In genomic region chr11:3121416-3121815, GRCh38 we compare ENCODE assay signal across 15 cellular contexts.
"Had no signal": no experiment of that assay in that cellular context is flagged by ENCODE, and none has a peak within 500 bp of the region (broad histone marks: within the 10 kb centered on the region; RNA-seq: fewer than 3 reads in every experiment).

No MANE protein-coding gene starts in this region.

- H3K9me3 Mint-ChIP-seq: activated CD4-positive, alpha-beta memory T cell treated with anti-CD3 and anti-CD28 coated beads, Interleukin-2, amount 10 ng/mL, durations not matched to agents 7 days and 5 days; activated naive CD8-positive, alpha-beta T cell treated with anti-CD3 and anti-CD28 coated beads, Interleukin-2, amount 50 U/mL, for 24 hours; stimulated activated naive CD8-positive, alpha-beta T cell treated with anti-CD3 and anti-CD28 coated beads, Interleukin-15, Interleukin-2, amounts not matched to agents 100 ng/mL and 50 ng/mL, for 24 hours had no signal

- H3K27me3 Mint-ChIP-seq: activated naive CD8-positive, alpha-beta T cell treated with anti-CD3 and anti-CD28 coated beads, Interleukin-2, amount 50 U/mL, for 24 hours; stimulated activated naive CD8-positive, alpha-beta T cell treated with anti-CD3 and anti-CD28 coated beads, Interleukin-15, Interleukin-2, amounts not matched to agents 100 ng/mL and 50 ng/mL, for 24 hours; T-helper 17 cell had no signal

- H3K27me3 ChIP-seq: ascending aorta, breast epithelium, right atrium auricular region had no signal

- H3K27ac Mint-ChIP-seq: activated CD4-positive, alpha-beta memory T cell treated with anti-CD3 and anti-CD28 coated beads, Interleukin-2, amount 10 ng/mL, durations not matched to agents 7 days and 5 days; activated naive CD8-positive, alpha-beta T cell treated with anti-CD3 and anti-CD28 coated beads, Interleukin-2, amount 50 U/mL, for 24 hours; nephron progenitor cell; progenitor cell of endocrine pancreas; stimulated activated naive CD8-positive, alpha-beta T cell treated with anti-CD3 and anti-CD28 coated beads, Interleukin-15, Interleukin-2, amounts not matched to agents 100 ng/mL and 50 ng/mL, for 24 hours; T-helper 17 cell had no signal

- H3K4me1 Mint-ChIP-seq: activated CD4-positive, alpha-beta memory T cell treated with anti-CD3 and anti-CD28 coated beads, Interleukin-2, amount 10 ng/mL, durations not matched to agents 7 days and 5 days; activated naive CD8-positive, alpha-beta T cell treated with anti-CD3 and anti-CD28 coated beads, Interleukin-2, amount 50 U/mL, for 24 hours; T-helper 17 cell had no signal

- DNase-seq: activated CD4-positive, alpha-beta memory T cell treated with anti-CD3 and anti-CD28 coated beads, Interleukin-2, amount 10 ng/mL, durations not matched to agents 7 days and 5 days; activated naive CD4-positive, alpha-beta T cell; activated naive CD8-positive, alpha-beta T cell treated with anti-CD3 and anti-CD28 coated beads, Interleukin-2, amount 50 U/mL, for 24 hours; activated T-cell treated with anti-CD3 and anti-CD28 coated beads, Interleukin-2, amount 50 U/mL, for 48 hours; cerebellar nuclear complex; dermis blood vessel endothelial cell; occipital lobe; WERI-Rb-1 had no signal

- H3K9me3 ChIP-seq: ascending aorta, breast epithelium, right atrium auricular region had no signal

- H3K27ac ChIP-seq: ascending aorta, right atrium auricular region, WERI-Rb-1 had no signal

- H3K4me3 Mint-ChIP-seq: activated CD4-positive, alpha-beta memory T cell treated with anti-CD3 and anti-CD28 coated beads, Interleukin-2, amount 10 ng/mL, durations not matched to agents 7 days and 5 days; activated naive CD8-positive, alpha-beta T cell treated with anti-CD3 and anti-CD28 coated beads, Interleukin-2, amount 50 U/mL, for 24 hours; nephron progenitor cell; stimulated activated naive CD8-positive, alpha-beta T cell treated with anti-CD3 and anti-CD28 coated beads, Interleukin-15, Interleukin-2, amounts not matched to agents 100 ng/mL and 50 ng/mL, for 24 hours; T-helper 17 cell had no signal

- ATAC-seq: activated naive CD8-positive, alpha-beta T cell treated with anti-CD3 and anti-CD28 coated beads, Interleukin-2, amount 50 U/mL, for 24 hours; T-helper 17 cell had no signal

- H3K4me3 ChIP-seq: ascending aorta, breast epithelium, right atrium auricular region had no signal
